In the genomic region with DNA sequence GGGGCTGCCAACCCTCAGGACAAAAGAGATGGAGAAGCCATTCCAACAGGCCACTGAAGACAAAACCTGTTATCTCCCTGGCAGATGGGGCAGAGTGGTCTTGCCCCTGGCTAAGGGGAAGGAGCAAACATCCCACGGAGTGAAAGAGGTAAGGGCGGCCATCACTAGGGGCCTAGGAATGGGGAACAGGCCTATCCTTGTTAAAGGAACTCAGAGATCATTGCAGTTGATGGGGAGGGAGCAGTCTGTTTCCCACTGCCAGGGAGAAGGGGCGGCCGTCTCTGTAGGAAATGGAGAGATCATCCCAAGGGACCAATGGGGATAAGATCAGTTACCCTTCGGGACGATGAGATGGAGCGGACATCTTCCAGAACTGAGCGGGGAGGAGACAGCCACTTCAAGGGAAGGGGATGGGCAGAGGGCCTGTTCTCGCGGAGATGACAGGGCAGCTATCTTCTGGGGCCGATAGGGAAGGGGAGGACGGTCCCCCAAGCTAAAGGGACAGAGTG, we compare ENCODE assay signal across 9 cellular contexts. TPM values are rescaled to one million over a fixed set of nuclear protein-coding genes. Genes with fewer than 3 reads are reported as not detected.
DNase-seq lines count a peak whose midpoint lies in the region; ATAC-seq, FAIRE-seq and TF ChIP-seq lines count a peak whose summit lies in the region.
"Had no signal": no experiment of that assay in that cellular context is flagged by ENCODE, and none has a peak within 500 bp of the region (broad histone marks: within the 10 kb centered on the region; RNA-seq: fewer than 3 reads in every experiment).

No MANE protein-coding gene starts in this region.

- no peaks in the 10 kb centered on the region for H3K9me3 ChIP-seq in CD4-positive, alpha-beta memory T cell (ENCODE audit: control insufficient read depth in 1 of 2, low read length in 2 of 2)
- H3K9me3 ChIP-seq in H1 (ENCODE audit: insufficient read depth in 2 of 2, low read depth in 1 of 2, low read length in 1 of 2) (no peaks in the 10 kb centered on the region), neuron (ENCODE audit: low read length) (no peaks in the 10 kb centered on the region)

- no peaks in the 10 kb centered on the region; the same call in 1 of the 2 replicates for H3K79me1 ChIP-seq in H1 (ENCODE audit: low read depth, low read length)

- peaks cover 11 to 36% of the 10 kb centered on the region in 2 donors for H3K36me3 Mint-ChIP-seq in CD4-positive, alpha-beta memory T cell

- H3K4me2 ChIP-seq in H1 (ENCODE audit: insufficient read depth in 1 of 2, low read depth in 2 of 2, low read length in 2 of 2) = peak overlapping the region; percentile 74 to 92

- peaks cover 32% of the 10 kb centered on the region for H3K36me3 ChIP-seq in CD4-positive, alpha-beta memory T cell (ENCODE audit: insufficient read depth, low read length)
- H3K36me3 ChIP-seq in H1 (ENCODE audit: control insufficient read depth in 2 of 4, insufficient read depth in 4 of 4, low read length in 3 of 4) = peaks cover 15 to 31% (median 29%) of the 10 kb centered on the region in 4 experiments; a peak in 7 of 8 replicates
- peaks cover 33% of the 10 kb centered on the region for H3K36me3 ChIP-seq in neuron (ENCODE audit: insufficient read depth, low read length)

- H4K5ac ChIP-seq in H1 (ENCODE audit: insufficient read length, low read depth, low read length) = no peak overlapping the region

- no peak overlapping the region for H4K8ac ChIP-seq in H1 (ENCODE audit: extremely low read depth, insufficient read depth, low read length)

- peak overlapping the region; percentile 74; the same call in 1 of the 2 replicates for H2AFZ ChIP-seq in H1 (ENCODE audit: low read length)
- H2AFZ ChIP-seq in neuron (ENCODE audit: low read depth, low read length) = peak overlapping the region; percentile 18

- H3K14ac ChIP-seq in H1 (ENCODE audit: insufficient read length) = no peak overlapping the region

- 18% methylated on average over 12 of the region's 12 CpGs; no CpG with 5 or more reads in 1 of the 2 experiments for WGBS in H1 (ENCODE audit: extremely low coverage in 1 of 2, insufficient coverage in 1 of 2, insufficient read length in 1 of 2, insufficient replicate concordance in 2 of 2, low coverage in 1 of 2, low lambda C conversion rate in 2 of 2, missing lambda C conversion rate in 1 of 2), 2 experiments

- H2BK12ac ChIP-seq in H1 (ENCODE audit: low read depth, low read length) = no peak overlapping the region

- peaks cover 0 to 13% of the 10 kb centered on the region in 2 experiments; a peak in 2 of 4 replicates for H3K79me2 ChIP-seq in H1 (ENCODE audit: control insufficient read depth in 1 of 2, insufficient read depth in 2 of 2, low read length in 2 of 2)

- POLR2A ChIA-PET in CD4-positive, alpha-beta memory T cell (lab: Charles Lee; ENCODE audit: partially characterized antibody) = interaction anchor here (0.8 to 17.2 kb wide), 21 partner anchors 11 to 254 kb away, joined by 3 to 259 read pairs (median 4); partner anchors contain the start of genes ATP6V0D1, B3GNT9, CBFB and E2F4
- POLR2A ChIA-PET in H1 (lab: Charles Lee; ENCODE audit: partially characterized antibody) = interaction anchor here (0.5 to 2.7 kb wide), 11 partner anchors 9 to 176 kb away, joined by 3 to 22 read pairs (median 8); partner anchors contain the start of genes EXOC3L1 and FHOD1

- H3K4me3 ChIP-seq in CD4-positive, alpha-beta memory T cell (ENCODE audit: low read length in 2 of 2) = peak overlapping the region; percentile 73 to 99
- H3K4me3 ChIP-seq in H1 (ENCODE audit: extremely low read depth in 1 of 4, insufficient read depth in 2 of 4, low read depth in 3 of 4, low read length in 4 of 4) = peak overlapping the region; percentile 83 to 96 (median 94)
- H3K4me3 ChIP-seq in neuron (ENCODE audit: low read length) = peak overlapping the region; percentile 80

- H3K27me3 ChIP-seq in CD4-positive, alpha-beta memory T cell (ENCODE audit: insufficient read depth, low read length) = no peaks in the 10 kb centered on the region
- H3K27me3 ChIP-seq in H1 (replicated peaks in 1 of 4; ENCODE audit: control insufficient read depth in 3 of 4, extremely low read depth in 1 of 4, insufficient read depth in 3 of 4, low read length in 3 of 4) (no peaks in the 10 kb centered on the region; a peak in 4 of 7 replicates), neuron (ENCODE audit: insufficient read depth, low read length) (no peaks in the 10 kb centered on the region)

- ATAC-seq in GM21576 (IDR thresholded peaks at IDR 0.05; ENCODE audit: unreplicated experiment) (no peak), GM21529 (IDR thresholded peaks at IDR 0.05; ENCODE audit: unreplicated experiment) (no peak)

- H3K56ac ChIP-seq in H1 (replicated peaks; ENCODE audit: insufficient read length, low read depth, low read length) = no peak overlapping the region

- H3K9me3 Mint-ChIP-seq in CD4-positive, alpha-beta memory T cell = no peaks in the 10 kb centered on the region

- peak overlapping the region; percentile 88 for H3K27ac ChIP-seq in CD4-positive, alpha-beta memory T cell (ENCODE audit: low read depth, low read length)
- H3K27ac ChIP-seq in H1 (ENCODE audit: low read depth, low read length) = no peak overlapping the region

- no peak overlapping the region for H2BK120ac ChIP-seq in H1 (replicated peaks; ENCODE audit: low read depth, low read length)

- no peak overlapping the region for H3K23ac ChIP-seq in H1 (ENCODE audit: insufficient read length)

- peaks cover 43 to 58% (median 54%) of the 10 kb centered on the region in 4 donors for H3K4me1 Mint-ChIP-seq in CD4-positive, alpha-beta memory T cell

- H3K27me3 Mint-ChIP-seq in CD4-positive, alpha-beta memory T cell = no peaks in the 10 kb centered on the region

- TF ChIP-seq EP300 in H1 (IDR thresholded peaks at IDR 0.05; ENCODE audit: borderline replicate concordance in 1 of 2, low read depth in 2 of 2, low read length in 2 of 2) = no peak

- no peak overlapping the region for H2AK5ac ChIP-seq in H1 (ENCODE audit: low read depth, low read length)

- H3K23me2 ChIP-seq in H1 (ENCODE audit: low read depth, low read length) = peaks cover 5% of the 10 kb centered on the region

- H2BK20ac ChIP-seq in H1 (ENCODE audit: low read length) = no peak overlapping the region

- CTCF ChIA-PET in CD4-positive, alpha-beta memory T cell (lab: Charles Lee; ENCODE audit: partially characterized antibody) = interaction anchor here (0.7 to 2.4 kb wide), 11 partner anchors 9 to 248 kb away, joined by 3 to 15 read pairs (median 4); partner anchors contain the start of gene FHOD1
- CTCF ChIA-PET in H1 (lab: Charles Lee; ENCODE audit: partially characterized antibody) = interaction anchor here (0.7 to 3.9 kb wide), 17 partner anchors 8 to 248 kb away, joined by 3 to 25 read pairs (median 5); partner anchors contain the start of genes ELMO3 and NOL3

- H3K27ac Mint-ChIP-seq in CD4-positive, alpha-beta memory T cell = peak overlapping the region; percentile 96 to 100 (median 99)

- DNase-seq in CD4-positive, alpha-beta memory T cell = no peak
- peak; percentile 72 for DNase-seq in NCI-H2171 treated with DMSO at 0.1 percent for 48 hours (lab: John Stamatoyannopoulos, UW)
- DNase-seq in H1 (ENCODE audit: low read depth in 1 of 2, low spot score in 2 of 2) = no peak
- DNase-seq in T-helper 9 cell = no peak
- DNase-seq in retina = no peak

- peaks cover 3 to 10% of the 10 kb centered on the region in 2 experiments for H4K20me1 ChIP-seq in H1 (replicated peaks in 1 of 2; ENCODE audit: control insufficient read depth in 1 of 2, insufficient read depth in 2 of 2, low read length in 2 of 2)

- no peak overlapping the region for H2BK5ac ChIP-seq in H1 (ENCODE audit: low read depth, low read length)

- H2BK15ac ChIP-seq in H1 (ENCODE audit: low read length) = 0 out of 2 replicates have a peak overlapping the region, but pooled peaks have one; percentile 14

- H3K4ac ChIP-seq in H1 (replicated peaks; ENCODE audit: insufficient read length, low read depth, low read length) = no peak overlapping the region

- no peak for FAIRE-seq in H1 (lab: Jason Lieb, UNC)
- FAIRE-seq: colon had no signal

- H3K9ac ChIP-seq in H1 (replicated peaks in 1 of 4; ENCODE audit: extremely low read depth in 1 of 4, low read depth in 3 of 4, low read length in 3 of 4) = no peak overlapping the region; a peak in 1 of 7 replicates

- peaks cover 51% of the 10 kb centered on the region for H3K4me1 ChIP-seq in CD4-positive, alpha-beta memory T cell (ENCODE audit: insufficient read depth, low read length)
- H3K4me1 ChIP-seq in H1 (replicated peaks in 1 of 4; ENCODE audit: control insufficient read depth in 3 of 4, insufficient read depth in 4 of 4, low read length in 3 of 4) (peaks cover 0 to 6% (median 3%) of the 10 kb centered on the region in 4 experiments; a peak in 3 of 7 replicates), neuron (ENCODE audit: insufficient read depth, low read length) (peaks cover 21% of the 10 kb centered on the region)

- H3K4me3 Mint-ChIP-seq in CD4-positive, alpha-beta memory T cell = peak overlapping the region; percentile 98 to 100 (median 100)

- no peak overlapping the region for H3K18ac ChIP-seq in H1 (ENCODE audit: extremely low read depth, low read length)

- TF ChIP-seq CTCF in H1 (IDR thresholded peaks at IDR 0.05; ENCODE audit: control extremely low read depth in 1 of 3, insufficient read depth in 1 of 3, low read depth in 1 of 3, low read length in 3 of 3) = no peak

- H4K91ac ChIP-seq in H1 (replicated peaks; ENCODE audit: insufficient read length, low read length) = no peak overlapping the region

- TF ChIP-seq POLR2A in H1 (IDR thresholded peaks at IDR 0.05; ENCODE audit: control extremely low read depth in 1 of 2, low read depth in 2 of 2, low read length in 2 of 2) = no peak

- intact Hi-C loops in CD4-positive, alpha-beta memory T cell (cut with micrococcal nuclease) = loop anchor here (2.0 kb wide), 4 partner anchors 34 to 66 kb away; partner anchors contain the start of genes E2F4 and PLEKHG4

- TF ChIP-seq RAD21 in H1 (IDR thresholded peaks at IDR 0.05 in 1 of 2, conservative IDR thresholded peaks at IDR 0.05 in 1 of 2; ENCODE audit: low read depth in 2 of 2, low read length in 2 of 2) = no peak

RNA-seq across cellular contexts. Expression of gene TMEM208, which starts 0.6 kb away (rescaled TPM):
- 10 to 100 TPM; 35.5 to 35.7 TPM for total RNA-seq in CD4-positive, alpha-beta memory T cell
- 10 to 100 TPM; 84.3 to 99.1 TPM for polyA plus RNA-seq in CD4-positive, alpha-beta memory T cell
- 37.7 and 37.9 TPM in 2 replicates for total RNA-seq in H1 (2021; fragmentation: NEBNext Ultra II Directional; extraction: Animal tissue kit (Norgen Biotek cat#: 25700))
- polyA plus RNA-seq in H1 (2011; rRNA removed) = 93.9 and 100.0 TPM in 2 replicates
- polyA plus RNA-seq in H1 (2011; cell fraction: cytosol; rRNA removed) = 76.6 TPM
- polyA plus RNA-seq in H1 (2011; cell fraction: nucleus; rRNA removed) = 66.5 TPM
- polyA plus RNA-seq in H1 (2012, experiment 1 of 2) = 42.9 to 57.2 TPM (median 49.6 TPM) in 4 replicates
- 71.1 TPM for polyA plus RNA-seq in H1 (2012, experiment 2 of 2)
- polyA plus RNA-seq in H1 (2013, experiment 1 of 2) = 48.0 TPM
- 59.4 TPM for polyA plus RNA-seq in H1 (2013, experiment 2 of 2)
- 43.1 and 48.2 TPM in 2 replicates for polyA minus RNA-seq in H1 (2011; rRNA and poly(A)+ RNA removed)
- polyA minus RNA-seq in H1 (2011; cell fraction: cytosol; rRNA and poly(A)+ RNA removed) = 20.2 TPM
- polyA minus RNA-seq in H1 (2011; cell fraction: nucleus; rRNA and poly(A)+ RNA removed) = 38.5 TPM

RNA-seq across cellular contexts. Expression of gene FHOD1, which starts 20.9 kb away (rescaled TPM):
- 10 to 100 TPM; 56.0 to 63.3 TPM for total RNA-seq in CD4-positive, alpha-beta memory T cell
- polyA plus RNA-seq in CD4-positive, alpha-beta memory T cell = 1 to 10 TPM; 3.3 to 5.9 TPM
- 55.4 and 60.7 TPM in 2 replicates for total RNA-seq in H1 (2021; fragmentation: NEBNext Ultra II Directional; extraction: Animal tissue kit (Norgen Biotek cat#: 25700))
- polyA plus RNA-seq in H1 (2011; rRNA removed) = 31.3 and 49.1 TPM in 2 replicates
- polyA plus RNA-seq in H1 (2011; cell fraction: cytosol; rRNA removed) = 37.0 TPM
- 265 TPM for polyA plus RNA-seq in H1 (2011; cell fraction: nucleus; rRNA removed)
- polyA plus RNA-seq in H1 (2012, experiment 1 of 2) = 61.4 to 64.9 TPM (median 62.6 TPM) in 4 replicates
- 45.5 TPM for polyA plus RNA-seq in H1 (2012, experiment 2 of 2)
- 52.4 TPM for polyA plus RNA-seq in H1 (2013, experiment 1 of 2)
- polyA plus RNA-seq in H1 (2013, experiment 2 of 2) = 54.1 TPM
- polyA minus RNA-seq in H1 (2011; rRNA and poly(A)+ RNA removed) = 16.5 and 38.8 TPM in 2 replicates
- 17.6 TPM for polyA minus RNA-seq in H1 (2011; cell fraction: cytosol; rRNA and poly(A)+ RNA removed)
- 47.7 TPM for polyA minus RNA-seq in H1 (2011; cell fraction: nucleus; rRNA and poly(A)+ RNA removed)

RNA-seq across cellular contexts. Expression of gene SLC9A5, which starts 22.4 kb away (rescaled TPM):
- 1 to 10 TPM; 1.7 to 2.1 TPM for total RNA-seq in CD4-positive, alpha-beta memory T cell
- polyA plus RNA-seq in CD4-positive, alpha-beta memory T cell = under 1 TPM in 1 of 2 donors, not detected in 1; 0.09 TPM
- total RNA-seq in H1 (2021; fragmentation: NEBNext Ultra II Directional; extraction: Animal tissue kit (Norgen Biotek cat#: 25700)) = 7.9 and 8.5 TPM in 2 replicates
- polyA plus RNA-seq in H1 (2011; rRNA removed) = 8.6 and 11.6 TPM in 2 replicates
- 11.7 TPM for polyA plus RNA-seq in H1 (2011; cell fraction: cytosol; rRNA removed)
- 63.5 TPM for polyA plus RNA-seq in H1 (2011; cell fraction: nucleus; rRNA removed)
- 7.6 to 12.3 TPM (median 10.6 TPM) in 4 replicates for polyA plus RNA-seq in H1 (2012, experiment 1 of 2)
- polyA plus RNA-seq in H1 (2012, experiment 2 of 2) = 4.7 TPM
- 5.2 TPM for polyA plus RNA-seq in H1 (2013, experiment 1 of 2)
- 5.2 TPM for polyA plus RNA-seq in H1 (2013, experiment 2 of 2)
- polyA minus RNA-seq in H1 (2011; rRNA and poly(A)+ RNA removed) = 6.3 and 6.7 TPM in 2 replicates
- 3.6 TPM for polyA minus RNA-seq in H1 (2011; cell fraction: cytosol; rRNA and poly(A)+ RNA removed)
- 12.6 TPM for polyA minus RNA-seq in H1 (2011; cell fraction: nucleus; rRNA and poly(A)+ RNA removed)

RNA-seq across cellular contexts. Expression of gene ELMO3, which starts 27.4 kb away (rescaled TPM):
- 10 to 100 TPM; 10.1 to 10.6 TPM for total RNA-seq in CD4-positive, alpha-beta memory T cell
- polyA plus RNA-seq in CD4-positive, alpha-beta memory T cell = not detected
- 9.2 and 9.6 TPM in 2 replicates for total RNA-seq in H1 (2021; fragmentation: NEBNext Ultra II Directional; extraction: Animal tissue kit (Norgen Biotek cat#: 25700))
- polyA plus RNA-seq in H1 (2011; rRNA removed) = 10.9 and 14.4 TPM in 2 replicates
- polyA plus RNA-seq in H1 (2011; cell fraction: cytosol; rRNA removed) = 15.4 TPM
- polyA plus RNA-seq in H1 (2011; cell fraction: nucleus; rRNA removed) = 40.6 TPM
- polyA plus RNA-seq in H1 (2012, experiment 1 of 2) = 6.7 to 11.8 TPM (median 10.8 TPM) in 4 replicates
- polyA plus RNA-seq in H1 (2012, experiment 2 of 2) = 9.1 TPM
- polyA plus RNA-seq in H1 (2013, experiment 1 of 2) = 5.2 TPM
- 5.0 TPM for polyA plus RNA-seq in H1 (2013, experiment 2 of 2)
- 4.5 and 7.0 TPM in 2 replicates for polyA minus RNA-seq in H1 (2011; rRNA and poly(A)+ RNA removed)
- polyA minus RNA-seq in H1 (2011; cell fraction: cytosol; rRNA and poly(A)+ RNA removed) = 5.1 TPM
- 6.0 TPM for polyA minus RNA-seq in H1 (2011; cell fraction: nucleus; rRNA and poly(A)+ RNA removed)

RNA-seq across cellular contexts. Expression of gene E2F4, which starts 34.4 kb away (rescaled TPM):
- total RNA-seq in CD4-positive, alpha-beta memory T cell = 10 to 100 TPM; 87.3 to 91.3 TPM
- 10 to 100 TPM; 53.6 to 81.1 TPM for polyA plus RNA-seq in CD4-positive, alpha-beta memory T cell
- total RNA-seq in H1 (2021; fragmentation: NEBNext Ultra II Directional; extraction: Animal tissue kit (Norgen Biotek cat#: 25700)) = 78.0 and 79.9 TPM in 2 replicates
- polyA plus RNA-seq in H1 (2011; rRNA removed) = 157 and 194 TPM in 2 replicates
- polyA plus RNA-seq in H1 (2011; cell fraction: cytosol; rRNA removed) = 134 TPM
- 285 TPM for polyA plus RNA-seq in H1 (2011; cell fraction: nucleus; rRNA removed)
- 78.1 to 93.8 TPM (median 86.1 TPM) in 4 replicates for polyA plus RNA-seq in H1 (2012, experiment 1 of 2)
- 88.7 TPM for polyA plus RNA-seq in H1 (2012, experiment 2 of 2)
- 55.2 TPM for polyA plus RNA-seq in H1 (2013, experiment 1 of 2)
- polyA plus RNA-seq in H1 (2013, experiment 2 of 2) = 51.2 TPM
- 87.0 and 93.0 TPM in 2 replicates for polyA minus RNA-seq in H1 (2011; rRNA and poly(A)+ RNA removed)
- polyA minus RNA-seq in H1 (2011; cell fraction: cytosol; rRNA and poly(A)+ RNA removed) = 54.8 TPM
- polyA minus RNA-seq in H1 (2011; cell fraction: nucleus; rRNA and poly(A)+ RNA removed) = 74.9 TPM
